Comparison of ENCODE assay signal across 8 cellular contexts in genomic region chr6:141988954-141989705, GRCh38.
DNase-seq lines count a peak whose midpoint lies in the region; TF ChIP-seq lines count a peak whose summit lies in the region.

No MANE protein-coding gene starts in this region.

- H3K79me2 ChIP-seq in ACC112 (ENCODE audit: control insufficient read depth, insufficient read depth, low read length, unreplicated experiment), result no peaks in the 10 kb centered on the region
- no peaks in the 10 kb centered on the region for H3K79me2 ChIP-seq in Karpas-422 (ENCODE audit: low read length)
- H3K79me2 ChIP-seq in SU-DHL-6 (ENCODE audit: insufficient read depth, low read length), result no peaks in the 10 kb centered on the region

- H3K9ac ChIP-seq in Karpas-422 (ENCODE audit: low read length), result no peak overlapping the region
- no peak overlapping the region for H3K9ac ChIP-seq in SU-DHL-6 (ENCODE audit: low read length)
- H3K9ac ChIP-seq in endodermal cell (ENCODE audit: extremely low read depth, low read length, poor library complexity, severe bottlenecking), result no peak overlapping the region

- H3K4me3 ChIP-seq in ACC112 (ENCODE audit: low read depth, low read length) (no peak overlapping the region), Karpas-422 (ENCODE audit: low read length) (no peak overlapping the region), SU-DHL-6 (ENCODE audit: insufficient read depth, low read length, poor library complexity, severe bottlenecking) (no peak overlapping the region), endodermal cell (ENCODE audit: low read length) (no peak overlapping the region)

- H2AFZ ChIP-seq in ACC112 (ENCODE audit: low read length, unreplicated experiment) (peak overlapping the region; percentile 80), Karpas-422 (ENCODE audit: low read length) (no peak overlapping the region), SU-DHL-6 (ENCODE audit: low read depth, low read length, severe bottlenecking) (no peak overlapping the region)

- H4K20me1 ChIP-seq in Karpas-422 (ENCODE audit: insufficient read depth, low read depth, low read length), result no peaks in the 10 kb centered on the region
- no peaks in the 10 kb centered on the region for H4K20me1 ChIP-seq in SU-DHL-6 (ENCODE audit: low read depth, low read length)

- peaks cover 13% of the 10 kb centered on the region for H3K4me1 ChIP-seq in ACC112 (ENCODE audit: control insufficient read depth, insufficient read depth, low read length, unreplicated experiment)
- no peaks in the 10 kb centered on the region for H3K4me1 ChIP-seq in Karpas-422 (ENCODE audit: low read length)
- no peaks in the 10 kb centered on the region for H3K4me1 ChIP-seq in endodermal cell (ENCODE audit: control insufficient read depth, insufficient read depth, low read length)

- H3K4me1 Mint-ChIP-seq in endodermal cell (peaks cover 10% of the 10 kb centered on the region), neural crest cell (no peaks in the 10 kb centered on the region)

- peak; percentile 69 for TF ChIP-seq CTCF in GM10266 (IDR thresholded peaks at IDR 0.05; ENCODE audit: control insufficient read depth, insufficient read depth, low read depth, missing control alignments)
- TF ChIP-seq CTCF in SU-DHL-6 (IDR thresholded peaks at IDR 0.05; ENCODE audit: insufficient read depth, low read length, poor library complexity, severe bottlenecking), result peak; percentile 63
- peak; percentile 93 for TF ChIP-seq CTCF in endodermal cell (conservative IDR thresholded peaks at IDR 0.05)
- TF ChIP-seq CTCF in neural crest cell (conservative IDR thresholded peaks at IDR 0.05), result peak; percentile 81

- H3K27me3 Mint-ChIP-seq in endodermal cell (ENCODE audit: insufficient read depth) (no peaks in the 10 kb centered on the region), neural crest cell (ENCODE audit: low read depth) (no peaks in the 10 kb centered on the region)

- H3K27me3 ChIP-seq in ACC112 (ENCODE audit: insufficient read depth, low read length) (no peaks in the 10 kb centered on the region), Karpas-422 (ENCODE audit: low read length) (no peaks in the 10 kb centered on the region; the same call in 1 of the 2 replicates), SU-DHL-6 (ENCODE audit: low read length) (no peaks in the 10 kb centered on the region), endodermal cell (ENCODE audit: control insufficient read depth, insufficient read depth, low read length, poor library complexity, severe bottlenecking) (no peaks in the 10 kb centered on the region)

- H3K9me3 Mint-ChIP-seq in endodermal cell, result peaks cover 13% of the 10 kb centered on the region
- H3K9me3 Mint-ChIP-seq in neural crest cell, result no peaks in the 10 kb centered on the region

- no peak overlapping the region for H3K4me2 ChIP-seq in Karpas-422 (ENCODE audit: low read depth, low read length, poor library complexity, severe bottlenecking)
- H3K4me2 ChIP-seq in SU-DHL-6 (ENCODE audit: low read depth, low read length, poor library complexity, severe bottlenecking), result no peak overlapping the region

- H3K27ac Mint-ChIP-seq in endodermal cell, result no peak overlapping the region
- H3K27ac Mint-ChIP-seq in neural crest cell (ENCODE audit: unreplicated experiment), result no peak overlapping the region

- H3K36me3 Mint-ChIP-seq in endodermal cell (ENCODE audit: low read depth) (peaks cover 5% of the 10 kb centered on the region), neural crest cell (ENCODE audit: low read depth) (no peaks in the 10 kb centered on the region)

- DNase-seq in GM10266 (ENCODE audit: extremely low spot score), result peak; percentile 9
- DNase-seq in HCEC 1CT, result peak; percentile 82
- DNase-seq in Karpas-422, result peak; percentile 69
- DNase-seq in endodermal cell, result peak; percentile 81
- peak; percentile 6 for DNase-seq in neural crest cell (ENCODE audit: low read depth, low spot score)
- DNase-seq in KG1 (lab: John Stamatoyannopoulos, UW), result no peak

- no peaks in the 10 kb centered on the region for H3F3A ChIP-seq in SU-DHL-6 (ENCODE audit: insufficient read depth)

- H3K9me3 ChIP-seq in Karpas-422 (ENCODE audit: low read length), result no peaks in the 10 kb centered on the region
- H3K9me3 ChIP-seq in SU-DHL-6 (ENCODE audit: insufficient read depth, low read length), result no peaks in the 10 kb centered on the region
- H3K9me3 ChIP-seq in endodermal cell (ENCODE audit: control insufficient read depth, low read length), result peaks cover 11% of the 10 kb centered on the region

- H3K36me3 ChIP-seq in ACC112 (ENCODE audit: insufficient read depth, low read length), result no peaks in the 10 kb centered on the region
- no peaks in the 10 kb centered on the region for H3K36me3 ChIP-seq in Karpas-422 (ENCODE audit: insufficient read depth, low read length)
- H3K36me3 ChIP-seq in SU-DHL-6 (ENCODE audit: low read length), result no peaks in the 10 kb centered on the region
- no peaks in the 10 kb centered on the region for H3K36me3 ChIP-seq in endodermal cell (ENCODE audit: control insufficient read depth, insufficient read depth, low read length)

- H3K4me3 Mint-ChIP-seq in endodermal cell, result no peak overlapping the region
- no peak overlapping the region for H3K4me3 Mint-ChIP-seq in neural crest cell

- H3K27ac ChIP-seq in ACC112 (ENCODE audit: low read depth, low read length) (no peak overlapping the region), Karpas-422 (ENCODE audit: low read length) (no peak overlapping the region), SU-DHL-6 (ENCODE audit: low read depth, low read length) (no peak overlapping the region), endodermal cell (ENCODE audit: low read depth, low read length) (no peak overlapping the region)

- WGBS in endodermal cell (ENCODE audit: insufficient coverage in 1 of 2, insufficient read length in 1 of 2), 2 experiments, result 0 to 49% methylated on average over 1 to 2 of the region's 2 CpGs

- no peaks in the 10 kb centered on the region for H3K9me2 ChIP-seq in Karpas-422 (replicated peaks; ENCODE audit: insufficient read depth, low read length)
- no peaks in the 10 kb centered on the region for H3K9me2 ChIP-seq in SU-DHL-6 (replicated peaks; ENCODE audit: insufficient read depth, low read length)
